Comparison of ENCODE assay signal across 18 cellular contexts in genomic region chr1:68565923-68566322, GRCh38.
DNase-seq lines count a peak whose midpoint lies in the region; ATAC-seq and TF ChIP-seq lines count a peak whose summit lies in the region.
"Had no signal": no experiment of that assay in that cellular context is flagged by ENCODE, and none has a peak within 500 bp of the region (broad histone marks: within the 10 kb centered on the region; RNA-seq: fewer than 3 reads in every experiment).

No MANE protein-coding gene starts in this region.

- H3K36me3 Mint-ChIP-seq in endodermal cell (ENCODE audit: low read depth), result no peaks in the 10 kb centered on the region
- H3K36me3 Mint-ChIP-seq in progenitor cell of endocrine pancreas (ENCODE audit: insufficient read depth), result no peaks in the 10 kb centered on the region
- H3K36me3 Mint-ChIP-seq: CD8-positive, alpha-beta memory T cell had no signal

- H3K27me3 Mint-ChIP-seq in endodermal cell (ENCODE audit: insufficient read depth) (no peaks in the 10 kb centered on the region), progenitor cell of endocrine pancreas (no peaks in the 10 kb centered on the region)
- H3K27me3 Mint-ChIP-seq: CD8-positive, alpha-beta memory T cell had no signal

- DNase-seq in HCT116 (ENCODE audit: low read depth, low spot score) (no peak), endodermal cell (peak; percentile 61), mesendoderm (peak; percentile 70), smooth muscle cell (lab: John Stamatoyannopoulos, UW; ENCODE audit: unreplicated experiment) (no peak), progenitor cell of endocrine pancreas (ENCODE audit: low spot score, unreplicated experiment) (no peak), thyroid gland (no peak)
- DNase-seq: 8988T; AML-193; Caco-2; CD8-positive, alpha-beta memory T cell; DND-41; GDM1; HFFc6; IMR-90 had no signal

- H3K27me3 ChIP-seq in HCT116 (ENCODE audit: insufficient read depth, low read length), result no peaks in the 10 kb centered on the region
- no peaks in the 10 kb centered on the region for H3K27me3 ChIP-seq in endodermal cell (ENCODE audit: control insufficient read depth, insufficient read depth, low read length, poor library complexity, severe bottlenecking)
- no peaks in the 10 kb centered on the region for H3K27me3 ChIP-seq in mesendoderm (ENCODE audit: insufficient read depth, low read length, poor library complexity)
- no peaks in the 10 kb centered on the region for H3K27me3 ChIP-seq in smooth muscle cell (ENCODE audit: low read depth)
- H3K27me3 ChIP-seq in thyroid gland, result no peaks in the 10 kb centered on the region
- H3K27me3 ChIP-seq: BLaER1 had no signal

- no peak overlapping the region for H2BK15ac ChIP-seq in mesendoderm (replicated peaks; ENCODE audit: low read depth)

- peak overlapping the region; percentile 41 for H2AFZ ChIP-seq in HCT116 (ENCODE audit: low read depth, low read length, poor library complexity, severe bottlenecking)
- H2AFZ ChIP-seq in smooth muscle cell (ENCODE audit: low read depth), result peak overlapping the region; percentile 14

- no peak overlapping the region for H3K23ac ChIP-seq in mesendoderm (ENCODE audit: low read length)

- WGBS in endodermal cell (ENCODE audit: insufficient coverage in 1 of 2, insufficient read length in 1 of 2), 2 experiments, result 0 to 34% methylated on average over 2 to 4 of the region's 4 CpGs
- no CpG with 5 or more reads among the region's 4 CpGs for WGBS in mesendoderm (ENCODE audit: extremely low coverage, insufficient coverage, low lambda C conversion rate)
- 51% methylated on average over 4 of the region's 4 CpGs for WGBS in smooth muscle cell (ENCODE audit: low lambda C conversion rate)
- WGBS in thyroid gland, 2 donors, result 59 to 73% methylated on average over 4 of the region's 4 CpGs

- ATAC-seq in HCT116 (no peak), GM18519 (IDR thresholded peaks at IDR 0.05; ENCODE audit: low FRiP score, unreplicated experiment) (no peak)

- H3K4me1 Mint-ChIP-seq in endodermal cell (peaks cover 19% of the 10 kb centered on the region), progenitor cell of endocrine pancreas (ENCODE audit: low read depth) (no peaks in the 10 kb centered on the region)
- H3K4me1 Mint-ChIP-seq: CD8-positive, alpha-beta memory T cell had no signal

- H2BK5ac ChIP-seq in mesendoderm (ENCODE audit: low read length), result no peak overlapping the region

- H3K9me3 ChIP-seq in HCT116 (ENCODE audit: control insufficient read depth in 1 of 2, insufficient read depth in 1 of 2, low read depth in 1 of 2, low read length in 2 of 2) (no peaks in the 10 kb centered on the region), endodermal cell (ENCODE audit: control insufficient read depth, low read length) (no peaks in the 10 kb centered on the region), smooth muscle cell (replicated peaks; ENCODE audit: low read depth) (no peaks in the 10 kb centered on the region), thyroid gland (no peaks in the 10 kb centered on the region)
- H3K9me3 ChIP-seq: BLaER1, Caco-2, HAP-1 had no signal

- TF ChIP-seq RAD21 in HCT116 (IDR thresholded peaks at IDR 0.05; ENCODE audit: low read depth), result no peak

- CTCF ChIA-PET in HCT116 (lab: Charles Lee), result no interaction called here

- RAD21 ChIA-PET in HCT116 (lab: Charles Lee; ENCODE audit: low non-redundant PET in 1 of 2, low total read pairs in 2 of 2, uncharacterized antibody in 2 of 2, unreplicated experiment in 2 of 2), result no interaction called here

- H3K4me2 ChIP-seq in HCT116 (ENCODE audit: low read length) (no peak overlapping the region), mesendoderm (ENCODE audit: low read length) (no peak overlapping the region), smooth muscle cell (no peak overlapping the region)
- H3K4me2 ChIP-seq: BLaER1 had no signal

- H3K4me3 Mint-ChIP-seq in endodermal cell (no peak overlapping the region), progenitor cell of endocrine pancreas (ENCODE audit: low read depth) (no peak overlapping the region)
- H3K4me3 Mint-ChIP-seq: CD8-positive, alpha-beta memory T cell; HFFc6 had no signal

- no peak for TF ChIP-seq POLR2A in HCT116 (IDR thresholded peaks at IDR 0.05; ENCODE audit: borderline replicate concordance, extremely low read depth, insufficient read depth, insufficient read length)
- TF ChIP-seq POLR2A in thyroid gland (IDR thresholded peaks at IDR 0.05), result no peak

- H3K79me1 ChIP-seq in mesendoderm (ENCODE audit: low read length), result no peaks in the 10 kb centered on the region

- H2AK5ac ChIP-seq in mesendoderm (ENCODE audit: low read length), result no peak overlapping the region

- POLR2A ChIA-PET in HCT116 (lab: Charles Lee), result no interaction called here

- no peak overlapping the region for H3K27ac ChIP-seq in HCT116 (ENCODE audit: low read depth, low read length)
- H3K27ac ChIP-seq in endodermal cell (ENCODE audit: low read depth, low read length), result no peak overlapping the region
- no peak overlapping the region for H3K27ac ChIP-seq in mesendoderm (ENCODE audit: low read depth, low read length)
- no peak overlapping the region for H3K27ac ChIP-seq in smooth muscle cell (ENCODE audit: low read depth)
- no peak overlapping the region for H3K27ac ChIP-seq in thyroid gland
- H3K27ac ChIP-seq: BLaER1, HL-60 had no signal

- H4K8ac ChIP-seq in mesendoderm (ENCODE audit: low read depth, low read length), result no peak overlapping the region

- H3K27ac Mint-ChIP-seq in endodermal cell, result no peak overlapping the region
- H3K27ac Mint-ChIP-seq in progenitor cell of endocrine pancreas, result no peak overlapping the region
- H3K27ac Mint-ChIP-seq: CD8-positive, alpha-beta memory T cell; HFFc6 had no signal

- H3K9me2 ChIP-seq in HCT116 (ENCODE audit: insufficient read depth), result no peaks in the 10 kb centered on the region; the same call in 1 of the 2 replicates

- intact Hi-C loops in HCT116 (cut with micrococcal nuclease), result no loop called here
- intact Hi-C loops in thyroid gland (cut with DNase I), result no loop called here

- H3K9ac ChIP-seq in HCT116 (ENCODE audit: low read length) (no peak overlapping the region), endodermal cell (ENCODE audit: extremely low read depth, low read length, poor library complexity, severe bottlenecking) (no peak overlapping the region), mesendoderm (ENCODE audit: low read length) (no peak overlapping the region), smooth muscle cell (ENCODE audit: low read depth) (no peak overlapping the region)
- H3K9ac ChIP-seq: BLaER1 had no signal

- H4K20me1 ChIP-seq in HCT116 (ENCODE audit: insufficient read depth) (no peaks in the 10 kb centered on the region), smooth muscle cell (ENCODE audit: low read depth) (no peaks in the 10 kb centered on the region)
- H4K20me1 ChIP-seq: BLaER1 had no signal

- TF ChIP-seq CTCF in HCT116 (IDR thresholded peaks at IDR 0.05 in 2 of 3, conservative IDR thresholded peaks at IDR 0.05 in 1 of 3; ENCODE audit: borderline replicate concordance in 1 of 3, insufficient read depth in 1 of 3, low read depth in 2 of 3, low read length in 2 of 3), result no peak
- no peak for TF ChIP-seq CTCF in endodermal cell (conservative IDR thresholded peaks at IDR 0.05)
- TF ChIP-seq CTCF in smooth muscle cell (IDR thresholded peaks at IDR 0.05; ENCODE audit: borderline replicate concordance, insufficient read depth, poor library complexity, severe bottlenecking), result no peak
- TF ChIP-seq CTCF in progenitor cell of endocrine pancreas (IDR thresholded peaks at IDR 0.05; ENCODE audit: unreplicated experiment), result no peak
- TF ChIP-seq CTCF in thyroid gland (IDR thresholded peaks at IDR 0.05), result no peak

- H3K56ac ChIP-seq in mesendoderm (ENCODE audit: low read length), result no peak overlapping the region

- H3K9me3 Mint-ChIP-seq in endodermal cell (no peaks in the 10 kb centered on the region), progenitor cell of endocrine pancreas (ENCODE audit: low read depth) (no peaks in the 10 kb centered on the region)

- H3K4me1 ChIP-seq in HCT116 (ENCODE audit: control insufficient read depth in 1 of 2, insufficient read depth in 2 of 2, low read length in 2 of 2) (no peaks in the 10 kb centered on the region), endodermal cell (ENCODE audit: control insufficient read depth, insufficient read depth, low read length) (peaks cover 9% of the 10 kb centered on the region), mesendoderm (ENCODE audit: control insufficient read depth, low read depth, low read length) (no peaks in the 10 kb centered on the region), smooth muscle cell (ENCODE audit: low read depth) (no peaks in the 10 kb centered on the region), thyroid gland (no peaks in the 10 kb centered on the region)
- H3K4me1 ChIP-seq: BLaER1, Caco-2, HAP-1 had no signal

- H3F3A ChIP-seq in smooth muscle cell (ENCODE audit: low read depth), result no peaks in the 10 kb centered on the region

- no peak overlapping the region for H4K5ac ChIP-seq in mesendoderm (ENCODE audit: low read length)

- no peak overlapping the region for H2BK120ac ChIP-seq in mesendoderm (ENCODE audit: low read depth, low read length)

- H3K4me3 ChIP-seq in HCT116 (replicated peaks in 1 of 2; ENCODE audit: low read depth in 1 of 2, low read length in 2 of 2), result no peak overlapping the region
- no peak overlapping the region for H3K4me3 ChIP-seq in endodermal cell (ENCODE audit: low read length)
- no peak overlapping the region for H3K4me3 ChIP-seq in mesendoderm (ENCODE audit: low read length)
- no peak overlapping the region for H3K4me3 ChIP-seq in smooth muscle cell
- H3K4me3 ChIP-seq in thyroid gland (replicated peaks in 1 of 3), result no peak overlapping the region
- H3K4me3 ChIP-seq: BLaER1, HAP-1 had no signal

- H3K18ac ChIP-seq in mesendoderm (ENCODE audit: low read length), result no peak overlapping the region

- H3K4ac ChIP-seq in mesendoderm (ENCODE audit: low read depth, low read length), result no peak overlapping the region

- H3K79me2 ChIP-seq in HCT116 (ENCODE audit: insufficient read depth, low read length) (no peaks in the 10 kb centered on the region), mesendoderm (ENCODE audit: control insufficient read depth, insufficient read depth, low read length) (no peaks in the 10 kb centered on the region), smooth muscle cell (ENCODE audit: low read depth) (no peaks in the 10 kb centered on the region)

- no TSS peak for BruUV-seq in HCT116 (replicated peaks; lab: Mats Ljungman, UMichigan)

- no peaks in the 10 kb centered on the region for H3K36me3 ChIP-seq in HCT116 (ENCODE audit: control insufficient read depth in 1 of 2, insufficient read depth in 2 of 2, low read length in 2 of 2)
- H3K36me3 ChIP-seq in endodermal cell (ENCODE audit: control insufficient read depth, insufficient read depth, low read length), result no peaks in the 10 kb centered on the region
- H3K36me3 ChIP-seq in mesendoderm (ENCODE audit: control insufficient read depth, insufficient read depth, low read length), result no peaks in the 10 kb centered on the region
- no peaks in the 10 kb centered on the region for H3K36me3 ChIP-seq in smooth muscle cell (ENCODE audit: low read depth)
- H3K36me3 ChIP-seq in thyroid gland, result no peaks in the 10 kb centered on the region
- H3K36me3 ChIP-seq: BLaER1, HAP-1 had no signal

TF ChIP-seq in HCT116, 20 proteins besides CTCF, POLR2A, EP300 and RAD21:
- TF ChIP-seq POLR2AphosphoS5 (IDR thresholded peaks at IDR 0.05; ENCODE audit: low read depth, low read length), result no peak

Comparison
In these comparisons a context has a peak if more than half of its experiments do, and no peak if none do; other contexts are left out.
1. DNase-seq: peak in endodermal cell (single experiment) and mesendoderm (single experiment); none in HCT116 (single experiment), smooth muscle cell (single experiment), progenitor cell of endocrine pancreas (single experiment) and thyroid gland (0 of 2).